In the genomic region with DNA sequence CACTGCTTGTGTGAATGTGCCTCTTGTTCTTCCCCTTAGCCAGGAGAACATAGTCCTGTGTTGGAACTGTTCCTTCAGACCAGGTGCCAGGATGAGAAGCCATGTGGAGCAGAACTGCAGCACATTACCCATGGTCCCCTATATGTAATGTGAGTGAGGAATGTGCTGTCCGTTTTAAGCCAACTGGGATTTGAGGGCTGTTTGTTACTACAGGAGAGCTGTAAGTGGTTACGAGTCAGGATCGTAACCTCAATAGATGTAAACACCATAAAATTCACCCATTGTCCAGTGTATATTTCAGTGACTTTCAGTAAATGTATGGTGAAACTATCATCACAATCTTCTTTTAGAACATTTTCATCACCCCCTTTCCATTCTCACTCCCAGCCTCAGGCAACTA, we compare ENCODE assay signal across 17 cellular contexts.
"Had no signal": no experiment of that assay in that cellular context is flagged by ENCODE, and none has a peak within 500 bp of the region (broad histone marks: within the 10 kb centered on the region; RNA-seq: fewer than 3 reads in every experiment).

No MANE protein-coding gene starts in this region.

- H3K36me3 ChIP-seq: prostate gland had no signal

- H3K27ac ChIP-seq: foreskin keratinocyte, prostate gland, suprapubic skin, upper lobe of left lung had no signal

- H3K27me3 ChIP-seq: foreskin keratinocyte, suprapubic skin, upper lobe of left lung had no signal

- H3K4me3 ChIP-seq: prostate gland, suprapubic skin, upper lobe of left lung had no signal

- DNase-seq: activated CD4-positive, alpha-beta T cell treated with anti-CD3 and anti-CD28 coated beads for 1 hour; activated CD4-positive, alpha-beta T cell treated with anti-CD3 and anti-CD28 coated beads, Interleukin-2, amount 50 U/mL, for 4 hours; activated naive CD4-positive, alpha-beta T cell treated with Interleukin-2 at 50 U/mL for 16 hours; activated naive CD8-positive, alpha-beta T cell treated with anti-CD3 and anti-CD28 coated beads, Interleukin-2, amount 50 U/mL, for 24 hours; activated T-cell treated with anti-CD3 and anti-CD28 coated beads for 4 hours; foreskin keratinocyte; glutamatergic neuron; hypothalamus; kidney glomerular epithelial cell; left ventricle myocardium superior; occipital lobe; right cardiac atrium; T-helper 1 cell; upper lobe of left lung had no signal

- H3K4me1 ChIP-seq: foreskin keratinocyte, prostate gland, suprapubic skin, upper lobe of left lung had no signal

- ATAC-seq: activated naive CD8-positive, alpha-beta T cell treated with anti-CD3 and anti-CD28 coated beads, Interleukin-2, amount 50 U/mL, for 24 hours; esophagus mucosa; foreskin keratinocyte; left ventricle myocardium superior; right cardiac atrium had no signal

- H3K9me3 ChIP-seq: prostate gland, suprapubic skin, upper lobe of left lung had no signal
